Comparison of ENCODE assay signal across 16 cellular contexts in genomic region chr12:93713800-93714199, GRCh38. TPM values are rescaled to one million over a fixed set of nuclear protein-coding genes. Genes with fewer than 3 reads are reported as not detected.
DNase-seq lines count a peak whose midpoint lies in the region; ATAC-seq and TF ChIP-seq lines count a peak whose summit lies in the region.
"Had no signal": no experiment of that assay in that cellular context is flagged by ENCODE, and none has a peak within 500 bp of the region (broad histone marks: within the 10 kb centered on the region; RNA-seq: fewer than 3 reads in every experiment).

No MANE protein-coding gene starts in this region.

- H2BK15ac ChIP-seq in mesenchymal stem cell (ENCODE audit: low read depth, poor library complexity, severe bottlenecking) = no peak overlapping the region

- 86 to 88% methylated on average over 4 of the region's 4 CpGs for WGBS in GM23248 (ENCODE audit: low coverage in 1 of 2, low lambda C conversion rate in 2 of 2, missing lambda C conversion rate in 2 of 2), 2 experiments
- 83% methylated on average over 1 of the region's 4 CpGs for WGBS in mesenchymal stem cell

- H3K36me3 ChIP-seq in GM23248 (ENCODE audit: low read depth) (no peaks in the 10 kb centered on the region), mesenchymal stem cell (ENCODE audit: control insufficient read depth in 1 of 2, insufficient read depth in 2 of 2, low read depth in 1 of 2, low read length in 2 of 2) (no peaks in the 10 kb centered on the region), skeletal muscle tissue (ENCODE audit: control insufficient read depth in 3 of 3, insufficient read depth in 3 of 3, low read length in 3 of 3) (no peaks in the 10 kb centered on the region), mucosa of descending colon (ENCODE audit: low read depth) (no peaks in the 10 kb centered on the region)

- H3K14ac ChIP-seq in mesenchymal stem cell (ENCODE audit: low read length in 2 of 2) = no peak overlapping the region

- peak overlapping the region; percentile 61 for H3K27ac ChIP-seq in GM23248
- H3K27ac ChIP-seq in caudate nucleus (ENCODE audit: low read depth, low read length) = peak overlapping the region; percentile 11
- no peak overlapping the region for H3K27ac ChIP-seq in mesenchymal stem cell (ENCODE audit: low read length, poor library complexity, severe bottlenecking)
- H3K27ac ChIP-seq in skeletal muscle tissue (ENCODE audit: low read depth, low read length) = peak overlapping the region; percentile 29

- H3K79me2 ChIP-seq in GM23248 (ENCODE audit: insufficient read depth) = no peaks in the 10 kb centered on the region

- no peak overlapping the region for H4K91ac ChIP-seq in mesenchymal stem cell (ENCODE audit: low read length)

- H3K9me3 ChIP-seq in GM23248 (ENCODE audit: low read depth) (no peaks in the 10 kb centered on the region), mesenchymal stem cell (ENCODE audit: control insufficient read depth, low read length) (peaks cover 11% of the 10 kb centered on the region), skeletal muscle tissue (ENCODE audit: control insufficient read depth in 3 of 3, low read length in 3 of 3) (peaks cover 0 to 10% (median 4%) of the 10 kb centered on the region in 3 donors), mucosa of descending colon (peaks cover 18% of the 10 kb centered on the region)

- no peaks in the 10 kb centered on the region for H3K9me2 ChIP-seq in GM23248 (ENCODE audit: insufficient read depth)

- no peak overlapping the region for H2BK5ac ChIP-seq in mesenchymal stem cell (ENCODE audit: low read depth, low read length, poor library complexity, severe bottlenecking)

- DNase-seq in GM23248 (no peak), caudate nucleus (lab: John Stamatoyannopoulos, UW) (no peak), mesenchymal stem cell (no peak), mucosa of descending colon (no peak), RKO (ENCODE audit: low spot score) (no peak)
- DNase-seq: Caco-2, H9, NCI-H1105, NCI-H1694 treated with DMSO at 0.1 percent for 48 hours, NCI-H748 treated with DMSO at 0.1 percent for 48 hours, PC-3 had no signal

- no peak overlapping the region for H3K23ac ChIP-seq in mesenchymal stem cell (ENCODE audit: low read length in 2 of 2)

- H2AFZ ChIP-seq in GM23248 (peak overlapping the region; percentile 82), mesenchymal stem cell (ENCODE audit: low read depth, low read length) (no peak overlapping the region)

- H3F3A ChIP-seq in GM23248 (ENCODE audit: insufficient read depth) = no peaks in the 10 kb centered on the region

- H4K20me1 ChIP-seq in GM23248 (ENCODE audit: insufficient read depth) = no peaks in the 10 kb centered on the region

- intact Hi-C loops in mucosa of descending colon (cut with DNase I, micrococcal nuclease) = no loop called here

- H3K4me1 ChIP-seq in GM23248 (ENCODE audit: insufficient read depth) (peaks cover 13% of the 10 kb centered on the region), mesenchymal stem cell (ENCODE audit: control insufficient read depth, insufficient read depth, low read depth, low read length) (no peaks in the 10 kb centered on the region), skeletal muscle tissue (ENCODE audit: control insufficient read depth in 3 of 3, insufficient read depth in 3 of 3, low read length in 3 of 3) (peaks cover 9 to 23% (median 11%) of the 10 kb centered on the region in 3 donors), mucosa of descending colon (ENCODE audit: low read depth) (peaks cover 4% of the 10 kb centered on the region)
- H3K4me1 ChIP-seq: Caco-2 had no signal

- H3K27me3 ChIP-seq in GM23248 (replicated peaks; ENCODE audit: insufficient read depth) (no peaks in the 10 kb centered on the region), mesenchymal stem cell (ENCODE audit: control insufficient read depth in 1 of 2, insufficient read depth in 1 of 2, low read length in 2 of 2) (no peaks in the 10 kb centered on the region), skeletal muscle tissue (ENCODE audit: control insufficient read depth in 3 of 3, insufficient read depth in 3 of 3, low read length in 3 of 3) (no peaks in the 10 kb centered on the region)
- H3K27me3 ChIP-seq: MG63 had no signal

- no peak overlapping the region for H4K8ac ChIP-seq in mesenchymal stem cell (ENCODE audit: low read length)

- H2BK120ac ChIP-seq in mesenchymal stem cell (ENCODE audit: low read depth, low read length) = no peak overlapping the region

- in situ Hi-C loops in GM23248 (cut with MboI) = no loop called here

- no peak for TF ChIP-seq CTCF in mucosa of descending colon (IDR thresholded peaks at IDR 0.05)

- H2BK12ac ChIP-seq in mesenchymal stem cell (ENCODE audit: low read length in 2 of 2) = no peak overlapping the region

- no peak overlapping the region for H2AK5ac ChIP-seq in mesenchymal stem cell (ENCODE audit: low read length, severe bottlenecking)

- H3K4me3 ChIP-seq in GM23248 (no peak overlapping the region), mesenchymal stem cell (ENCODE audit: insufficient read depth in 1 of 2, low read depth in 1 of 2, low read length in 2 of 2) (no peak overlapping the region), skeletal muscle tissue (ENCODE audit: low read length in 3 of 3) (peak overlapping the region in 1 of 3 donors; percentile 26), mucosa of descending colon (no peak overlapping the region)
- H3K4me3 ChIP-seq: MG63 had no signal

- H3K18ac ChIP-seq in mesenchymal stem cell (ENCODE audit: low read depth in 1 of 2, low read length in 2 of 2) = no peak overlapping the region

- H3K4me2 ChIP-seq in GM23248 (ENCODE audit: unreplicated experiment) = peak overlapping the region; percentile 46
- no peak overlapping the region for H3K4me2 ChIP-seq in mesenchymal stem cell (ENCODE audit: low read length, poor library complexity, severe bottlenecking)

- peaks cover 5% of the 10 kb centered on the region for H3K79me1 ChIP-seq in mesenchymal stem cell (replicated peaks; ENCODE audit: low read length, poor library complexity, severe bottlenecking)

- H3K9ac ChIP-seq in GM23248 (peak overlapping the region; percentile 40; the same call in 1 of the 2 replicates), mesenchymal stem cell (ENCODE audit: low read length) (peak overlapping the region; percentile 66), skeletal muscle tissue (ENCODE audit: low read depth in 1 of 3, low read length in 3 of 3) (peak overlapping the region in 1 of 3 donors; percentile 40)

- H3K4ac ChIP-seq in mesenchymal stem cell (ENCODE audit: low read depth in 1 of 2, low read length in 2 of 2) = no peak overlapping the region

- ATAC-seq in GM18870 (IDR thresholded peaks at IDR 0.05; ENCODE audit: unreplicated experiment) = no peak
- no peak for ATAC-seq in mucosa of descending colon
- ATAC-seq in GM21825 (IDR thresholded peaks at IDR 0.05; ENCODE audit: unreplicated experiment) = no peak
- ATAC-seq: HepG2, PC-3 had no signal

RNA-seq across cellular contexts. Expression of gene CRADD, which starts 36.6 kb away (rescaled TPM):
- 12.9 and 21.5 TPM in 2 replicates for total RNA-seq in GM23248 (2014; rRNA removed; shearing (Covaris generic))
- polyA plus RNA-seq in GM23248 (2016; fragmentation: Nextera tagmentation; extraction: Ambion mirVana) = 18.6 and 19.6 TPM in 2 replicates
- 9.1 TPM for polyA plus RNA-seq in mesenchymal stem cell (2013, experiment 1 of 2)
- polyA plus RNA-seq in mesenchymal stem cell (2013, experiment 2 of 2) = 8.8 TPM
- total RNA-seq in skeletal muscle tissue = 18.3 TPM
- total RNA-seq in mucosa of descending colon = 10 to 100 TPM; 18.4 to 27.9 (median 22.7) TPM
